11 cellular contexts compared by ENCODE assay signal in the genomic region with DNA sequence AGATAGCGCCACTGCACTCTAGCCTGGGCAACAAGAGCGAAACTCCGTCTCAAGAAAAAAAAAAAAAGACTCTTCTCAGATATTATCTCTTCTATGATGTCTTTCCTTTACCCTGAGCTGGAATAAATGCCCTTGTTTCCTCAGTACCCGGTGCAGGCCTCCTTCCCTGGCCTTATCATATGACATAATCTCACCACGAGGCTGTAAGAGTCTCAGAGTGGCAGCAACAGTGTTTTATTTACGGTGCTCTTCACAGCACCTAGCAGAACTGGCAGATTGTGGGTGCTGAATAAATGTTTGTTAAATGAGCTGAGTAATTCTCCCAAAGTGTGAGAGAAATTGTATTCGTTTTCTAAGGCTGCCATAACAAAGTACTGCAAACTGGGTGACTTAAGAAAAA.
DNase-seq lines count a peak whose midpoint lies in the region; ATAC-seq and TF ChIP-seq lines count a peak whose summit lies in the region.
"Had no signal": no experiment of that assay in that cellular context is flagged by ENCODE, and none has a peak within 500 bp of the region (broad histone marks: within the 10 kb centered on the region; RNA-seq: fewer than 3 reads in every experiment).

No MANE protein-coding gene starts in this region.

- H3K27ac Mint-ChIP-seq in CD8-positive, alpha-beta T cell = peak overlapping the region; percentile 74

- no peak overlapping the region for H3K27ac ChIP-seq in CD8-positive, alpha-beta T cell (ENCODE audit: low read depth, low read length)
- peak overlapping the region; percentile 60 for H3K27ac ChIP-seq in mesodermal cell (ENCODE audit: low read depth, low read length, severe bottlenecking)
- H3K27ac ChIP-seq: ovary had no signal

- WGBS in mesodermal cell (ENCODE audit: insufficient coverage in 2 of 2), 2 experiments = 78 to 92% methylated on average over 5 of the region's 7 CpGs

- CTCF ChIA-PET in CD8-positive, alpha-beta T cell (lab: Charles Lee) = interaction anchor here (2.1 kb wide), 1 partner anchor 139 kb away, joined by 5 read pairs; no protein-coding TSS in a partner anchor

- no peak for TF ChIP-seq CTCF in CD8-positive, alpha-beta T cell (IDR thresholded peaks at IDR 0.05)

- no peaks in the 10 kb centered on the region for H3K36me3 Mint-ChIP-seq in CD8-positive, alpha-beta T cell
- H3K36me3 Mint-ChIP-seq: CD14-positive monocyte had no signal

- peaks cover 7% of the 10 kb centered on the region for H3K4me1 Mint-ChIP-seq in CD8-positive, alpha-beta T cell (ENCODE audit: low read depth)

- H3K4me3 Mint-ChIP-seq in CD8-positive, alpha-beta T cell = no peak overlapping the region
- H3K4me3 Mint-ChIP-seq: CD14-positive monocyte had no signal

- peaks cover 6% of the 10 kb centered on the region for H3K9me3 Mint-ChIP-seq in CD8-positive, alpha-beta T cell

- no peaks in the 10 kb centered on the region for H3K9me3 ChIP-seq in CD8-positive, alpha-beta T cell (ENCODE audit: low read length)
- no peaks in the 10 kb centered on the region for H3K9me3 ChIP-seq in mesodermal cell (ENCODE audit: control insufficient read depth, low read length)
- H3K9me3 ChIP-seq: ovary had no signal

- peak; percentile 51 for ATAC-seq in CD8-positive, alpha-beta T cell
- ATAC-seq in GM19467 (IDR thresholded peaks at IDR 0.05; ENCODE audit: unreplicated experiment) = no peak

- no peaks in the 10 kb centered on the region for H3K27me3 ChIP-seq in CD8-positive, alpha-beta T cell (ENCODE audit: insufficient read depth, low read length)
- H3K27me3 ChIP-seq: ovary had no signal

- POLR2A ChIA-PET in CD8-positive, alpha-beta T cell (lab: Charles Lee) = interaction anchor here (0.6 to 0.7 kb wide), 2 partner anchors 34 to 184 kb away, joined by 3 to 4 read pairs; no protein-coding TSS in a partner anchor

- H3K4me3 ChIP-seq in CD8-positive, alpha-beta T cell (ENCODE audit: low read depth, low read length) = no peak overlapping the region
- no peak overlapping the region for H3K4me3 ChIP-seq in mesodermal cell (ENCODE audit: extremely low read depth, insufficient read depth, low read length, poor library complexity, severe bottlenecking)
- H3K4me3 ChIP-seq: ovary had no signal

- H3K4me1 ChIP-seq in CD8-positive, alpha-beta T cell (ENCODE audit: insufficient read depth, low read length) = no peaks in the 10 kb centered on the region
- peaks cover 5% of the 10 kb centered on the region for H3K4me1 ChIP-seq in mesodermal cell (ENCODE audit: control insufficient read depth, insufficient read depth, low read length, poor library complexity, severe bottlenecking)

- intact Hi-C loops in CD8-positive, alpha-beta T cell (cut with DNase I, micrococcal nuclease) = no loop called here

- no peaks in the 10 kb centered on the region for H3K27me3 Mint-ChIP-seq in CD8-positive, alpha-beta T cell (ENCODE audit: low read depth)

- DNase-seq in CD8-positive, alpha-beta T cell = no peak
- DNase-seq in MV-4-11 (lab: John Stamatoyannopoulos, UW) (peak; percentile 17), astrocyte of the hippocampus (ENCODE audit: low read depth, low spot score) (peak; percentile 62), T-helper 9 cell (no peak), middle frontal gyrus (ENCODE audit: extremely low spot score, low spot score) (no peak), NCI-H2171 treated with DMSO at 0.1 percent for 48 hours (lab: John Stamatoyannopoulos, UW) (no peak)
- DNase-seq: NCI-H1105, ovary had no signal

- H3K36me3 ChIP-seq in CD8-positive, alpha-beta T cell (ENCODE audit: insufficient read depth, low read length) = no peaks in the 10 kb centered on the region
- H3K36me3 ChIP-seq in mesodermal cell (ENCODE audit: control insufficient read depth, insufficient read depth, low read length) = no peaks in the 10 kb centered on the region
- H3K36me3 ChIP-seq: ovary had no signal

Comparison
In these comparisons a context has a peak if more than half of its experiments do, and no peak if none do; other contexts are left out.
1. DNase-seq: peak in MV-4-11 (single experiment) and astrocyte of the hippocampus (single experiment); none in CD8-positive, alpha-beta T cell (0 of 7), T-helper 9 cell (single experiment), middle frontal gyrus (single experiment) and NCI-H2171 treated with DMSO at 0.1 percent for 48 hours (single experiment).